Comparison of ENCODE assay signal across 17 cellular contexts in genomic region chr9:3080951-3081350, GRCh38.
"Had no signal": no experiment of that assay in that cellular context is flagged by ENCODE, and none has a peak within 500 bp of the region (broad histone marks: within the 10 kb centered on the region; RNA-seq: fewer than 3 reads in every experiment).

No MANE protein-coding gene starts in this region.

- H3K36me3 ChIP-seq: right lobe of liver, tibial artery, upper lobe of left lung, vagina had no signal

- ATAC-seq: naive thymus-derived CD4-positive, alpha-beta T cell; psoas muscle; right lobe of liver; stimulated activated effector memory CD8-positive, alpha-beta T cell treated with anti-CD3 and anti-CD28 coated beads, Interleukin-12 subunit alpha, Interleukin-12 subunit beta, amount 100 ng/mL, for 72 hours had no signal

- H3K4me1 ChIP-seq: psoas muscle, right lobe of liver, tibial artery, upper lobe of left lung, vagina had no signal

- H3K9me3 ChIP-seq: psoas muscle, right lobe of liver, tibial artery, upper lobe of left lung, vagina had no signal

- H3K27me3 ChIP-seq: right lobe of liver, tibial artery, upper lobe of left lung, vagina had no signal

- H3K27ac ChIP-seq: psoas muscle, right lobe of liver, tibial artery, upper lobe of left lung, vagina had no signal

- DNase-seq: dermis blood vessel endothelial cell; foreskin melanocyte; head of caudate nucleus; hypothalamus; kidney glomerular epithelial cell; mammary epithelial cell; naive thymus-derived CD4-positive, alpha-beta T cell; nephron progenitor cell; psoas muscle; retina; right lobe of liver; stimulated activated CD4-positive, alpha-beta T cell treated with anti-CD3 and anti-CD28 coated beads, Interleukin-4, amount 100 ng/mL, for 1 hour; stimulated activated CD8-positive, alpha-beta memory T cell treated with anti-CD3 and anti-CD28 coated beads, Interleukin-4, amount 100 ng/mL, for 48 hours; tibial artery; upper lobe of left lung had no signal

- H3K4me3 ChIP-seq: psoas muscle, right lobe of liver, tibial artery, upper lobe of left lung, vagina had no signal
